ENCODE assay signal across 13 cellular contexts in genomic region chr7:156617215-156617614, GRCh38. TPM values are rescaled to one million over a fixed set of nuclear protein-coding genes. Genes with fewer than 3 reads are reported as not detected.
DNase-seq lines count a peak whose midpoint lies in the region; ATAC-seq and TF ChIP-seq lines count a peak whose summit lies in the region.
"Had no signal": no experiment of that assay in that cellular context is flagged by ENCODE, and none has a peak within 500 bp of the region (broad histone marks: within the 10 kb centered on the region; RNA-seq: fewer than 3 reads in every experiment).

No MANE protein-coding gene starts in this region.

- no peaks in the 10 kb centered on the region for H3K36me3 ChIP-seq in CD4-positive, alpha-beta memory T cell (ENCODE audit: insufficient read depth, low read length)
- no peaks in the 10 kb centered on the region for H3K36me3 ChIP-seq in gastrocnemius medialis

- no peak for DNase-seq in CD4-positive, alpha-beta memory T cell
- no peak for DNase-seq in T-helper 17 cell
- DNase-seq in epithelial cell of proximal tubule (ENCODE audit: low read depth): no peak
- DNase-seq in naive thymus-derived CD8-positive, alpha-beta T cell: no peak
- no peak for DNase-seq in LoVo (ENCODE audit: low spot score)
- no peak for DNase-seq in superior temporal gyrus (ENCODE audit: extremely low spot score)
- DNase-seq in CD14-positive monocyte (ENCODE audit: low spot score): no peak
- DNase-seq in gastrocnemius medialis: no peak
- DNase-seq: foreskin keratinocyte, left cardiac atrium, NCI-H2081 treated with DMSO at 0.1 percent for 48 hours had no signal

- intact Hi-C loops in CD4-positive, alpha-beta memory T cell (cut with micrococcal nuclease): no loop called here
- intact Hi-C loops in CD14-positive monocyte (cut with micrococcal nuclease) (no loop called here), gastrocnemius medialis (cut with DNase I; ENCODE audit: low total_unique reads) (no loop called here)

- no peak for TF ChIP-seq POLR2A in gastrocnemius medialis (IDR thresholded peaks at IDR 0.05)

- H3K4me3 ChIP-seq in CD4-positive, alpha-beta memory T cell (ENCODE audit: low read length in 2 of 2): no peak overlapping the region
- H3K4me3 ChIP-seq in epithelial cell of proximal tubule (ENCODE audit: low read depth, low read length) (peak overlapping the region; percentile 44), gastrocnemius medialis (no peak overlapping the region)

- peak overlapping the region in 2 of 7 donors; percentile 68 to 84 for H3K27ac Mint-ChIP-seq in CD4-positive, alpha-beta memory T cell
- H3K27ac Mint-ChIP-seq in T-helper 17 cell (peak overlapping the region; percentile 74), CD14-positive monocyte (no peak overlapping the region)
- H3K27ac Mint-ChIP-seq in naive thymus-derived CD8-positive, alpha-beta T cell: no peak overlapping the region
- H3K27ac Mint-ChIP-seq: dendritic cell treated with granulocyte-macrophage colony-stimulating factor and Interleukin-4, amounts not matched to agents 40 ng/mL and 50 ng/mL, for 4 days had no signal

- ATAC-seq in T-helper 17 cell (no peak), gastrocnemius medialis (no peak)
- no peak for ATAC-seq in naive thymus-derived CD8-positive, alpha-beta T cell

- peaks cover 38 to 40% of the 10 kb centered on the region in 2 donors for H3K27me3 Mint-ChIP-seq in CD4-positive, alpha-beta memory T cell
- H3K27me3 Mint-ChIP-seq in T-helper 17 cell (peaks cover 16% of the 10 kb centered on the region), CD14-positive monocyte (ENCODE audit: low read depth in 3 of 3) (peaks cover 42 to 62% (median 50%) of the 10 kb centered on the region in 3 donors)
- H3K27me3 Mint-ChIP-seq in naive thymus-derived CD8-positive, alpha-beta T cell: peaks cover 34 to 77% (median 51%) of the 10 kb centered on the region in 5 donors

- peak overlapping the region; percentile 23 to 80 (median 61) for H3K4me3 Mint-ChIP-seq in CD4-positive, alpha-beta memory T cell
- peak overlapping the region; percentile 85 for H3K4me3 Mint-ChIP-seq in T-helper 17 cell
- peak overlapping the region; percentile 6 to 79 (median 62) for H3K4me3 Mint-ChIP-seq in naive thymus-derived CD8-positive, alpha-beta T cell
- peak overlapping the region in 1 of 2 donors; percentile 69 for H3K4me3 Mint-ChIP-seq in CD14-positive monocyte
- H3K4me3 Mint-ChIP-seq: dendritic cell treated with granulocyte-macrophage colony-stimulating factor and Interleukin-4, amounts not matched to agents 40 ng/mL and 50 ng/mL, for 4 days had no signal

- CTCF ChIA-PET in CD4-positive, alpha-beta memory T cell (lab: Charles Lee; ENCODE audit: partially characterized antibody): no interaction called here

- H3K27me3 ChIP-seq in CD4-positive, alpha-beta memory T cell (ENCODE audit: insufficient read depth, low read length): peaks cover 9% of the 10 kb centered on the region
- H3K27me3 ChIP-seq in gastrocnemius medialis: peaks cover 27 to 36% (median 31%) of the 10 kb centered on the region in 3 donors

- no peak overlapping the region for H3K27ac ChIP-seq in CD4-positive, alpha-beta memory T cell (ENCODE audit: low read depth, low read length)
- H3K27ac ChIP-seq in gastrocnemius medialis: no peak overlapping the region
- H3K27ac ChIP-seq: C4-2B, foreskin keratinocyte had no signal

- peaks cover 5 to 14% (median 9%) of the 10 kb centered on the region in 8 donors for H3K9me3 Mint-ChIP-seq in CD4-positive, alpha-beta memory T cell
- peaks cover 0 to 15% (median 8%) of the 10 kb centered on the region in 9 donors for H3K9me3 Mint-ChIP-seq in naive thymus-derived CD8-positive, alpha-beta T cell
- H3K9me3 Mint-ChIP-seq in CD14-positive monocyte: peaks cover 0 to 10% (median 6%) of the 10 kb centered on the region in 7 donors
- H3K9me3 Mint-ChIP-seq: dendritic cell treated with granulocyte-macrophage colony-stimulating factor and Interleukin-4, amounts not matched to agents 40 ng/mL and 50 ng/mL, for 4 days had no signal

- POLR2A ChIA-PET in CD4-positive, alpha-beta memory T cell (lab: Charles Lee; ENCODE audit: partially characterized antibody): no interaction called here
- POLR2A ChIA-PET in naive thymus-derived CD8-positive, alpha-beta T cell (lab: Charles Lee): no interaction called here

- peaks cover 16% of the 10 kb centered on the region for H3K4me1 ChIP-seq in CD4-positive, alpha-beta memory T cell (ENCODE audit: insufficient read depth, low read length)
- no peaks in the 10 kb centered on the region for H3K4me1 ChIP-seq in gastrocnemius medialis
- H3K4me1 ChIP-seq: foreskin keratinocyte had no signal

- in situ Hi-C loops in gastrocnemius medialis (cut with MboI; ENCODE audit: low sequenced_read_pairs in 4 of 4): no loop called here

- H3K9me3 ChIP-seq in CD4-positive, alpha-beta memory T cell (ENCODE audit: control insufficient read depth in 1 of 2, low read length in 2 of 2): no peaks in the 10 kb centered on the region
- H3K9me3 ChIP-seq in T-helper 17 cell (ENCODE audit: control insufficient read depth, low read length, poor library complexity, severe bottlenecking) (peaks cover 6% of the 10 kb centered on the region), gastrocnemius medialis (no peaks in the 10 kb centered on the region)

- peaks cover 2 to 4% of the 10 kb centered on the region in 2 donors for H3K36me3 Mint-ChIP-seq in CD4-positive, alpha-beta memory T cell
- H3K36me3 Mint-ChIP-seq in T-helper 17 cell (ENCODE audit: low read depth) (peaks cover 3% of the 10 kb centered on the region), CD14-positive monocyte (no peaks in the 10 kb centered on the region)
- H3K36me3 Mint-ChIP-seq in naive thymus-derived CD8-positive, alpha-beta T cell: peaks cover 0 to 14% (median 13%) of the 10 kb centered on the region in 3 donors

- TF ChIP-seq CTCF in epithelial cell of proximal tubule (conservative IDR thresholded peaks at IDR 0.05; ENCODE audit: low read depth, low read length) (no peak), CD14-positive monocyte (IDR thresholded peaks at IDR 0.05) (no peak), gastrocnemius medialis (IDR thresholded peaks at IDR 0.05 in 4 of 5, conservative IDR thresholded peaks at IDR 0.05 in 1 of 5) (no peak)

- peaks cover 14 to 29% (median 25%) of the 10 kb centered on the region in 4 donors for H3K4me1 Mint-ChIP-seq in CD4-positive, alpha-beta memory T cell
- H3K4me1 Mint-ChIP-seq in T-helper 17 cell (peaks cover 33% of the 10 kb centered on the region), CD14-positive monocyte (peaks cover 4% of the 10 kb centered on the region)
- H3K4me1 Mint-ChIP-seq in naive thymus-derived CD8-positive, alpha-beta T cell: peaks cover 16 to 27% (median 23%) of the 10 kb centered on the region in 4 donors

RNA-seq across cellular contexts. Expression of gene RNF32, which starts 23.4 kb away (rescaled TPM):
- 1 to 10 TPM; 1.3 to 2.0 TPM for total RNA-seq in CD4-positive, alpha-beta memory T cell
- 1 to 10 TPM; 1.5 to 2.0 TPM for polyA plus RNA-seq in CD4-positive, alpha-beta memory T cell
- total RNA-seq in T-helper 17 cell: 1 to 10 TPM; 1.7 to 1.8 TPM
- total RNA-seq in epithelial cell of proximal tubule: 0.35 and 0.36 TPM in 2 replicates
- total RNA-seq in naive thymus-derived CD8-positive, alpha-beta T cell: under 1 TPM in 1 of 2 experiments, not detected in 1; 0.60 TPM
- polyA plus RNA-seq in naive thymus-derived CD8-positive, alpha-beta T cell: under 1 TPM; 0.21 to 0.34 (median 0.32) TPM
- polyA plus RNA-seq in CD14-positive monocyte: under 1 TPM in 1 of 2 donors, not detected in 1; 0.13 TPM
- under 1 TPM in 1 of 4 donors, not detected in 3; 0.85 TPM for total RNA-seq in gastrocnemius medialis
